8 cellular contexts compared by ENCODE assay signal in genomic region chr2:25362049-25362563, GRCh38. TPM values are rescaled to one million over a fixed set of nuclear protein-coding genes. Genes with fewer than 3 reads are reported as not detected.
DNase-seq lines count a peak whose midpoint lies in the region; ATAC-seq, FAIRE-seq and TF ChIP-seq lines count a peak whose summit lies in the region.

No MANE protein-coding gene starts in this region.

- TF ChIP-seq CTCF in activated B cell treated with CpG ODN at 0.5 μM for 24 hours (IDR thresholded peaks at IDR 0.05) (peak; percentile 42), keratinocyte (optimal IDR thresholded peaks at IDR 0.05 in 1 of 3, IDR thresholded peaks at IDR 0.05 in 1 of 3, conservative IDR thresholded peaks at IDR 0.05 in 1 of 3; ENCODE audit: extremely low read depth in 1 of 3, insufficient read depth in 2 of 3, low read length in 3 of 3) (peak; percentile 86 to 97 (median 97))

- H3K36me3 ChIP-seq in keratinocyte (ENCODE audit: control insufficient read depth in 2 of 2, extremely low read depth in 1 of 2, insufficient read depth in 2 of 2, low read length in 2 of 2), result no peaks in the 10 kb centered on the region

- peak overlapping the region in 2 of 3 experiments; percentile 20 to 58 for H3K4me3 ChIP-seq in keratinocyte (ENCODE audit: control insufficient read depth in 2 of 3, extremely low read depth in 1 of 3, insufficient read depth in 2 of 3, low read depth in 1 of 3, low read length in 3 of 3)

- ATAC-seq in GM18909 (IDR thresholded peaks at IDR 0.05; ENCODE audit: poor library complexity, unreplicated experiment) (peak; percentile 89), HG03139 (IDR thresholded peaks at IDR 0.05; ENCODE audit: unreplicated experiment) (peak; percentile 79), activated B cell treated with CpG ODN at 0.5 μM for 24 hours (ENCODE audit: low read depth) (peak; percentile 78)

- POLR2A ChIA-PET in activated B cell treated with CpG ODN at 0.5 μM for 24 hours (lab: Charles Lee), result interaction anchor here (0.7 to 6.1 kb wide), 45 partner anchors 9 to 390 kb away, joined by 3 to 206 read pairs (median 6); partner anchors contain the start of gene DNMT3A

- H3K9me3 ChIP-seq in keratinocyte (ENCODE audit: control insufficient read depth, low read depth, low read length), result no peaks in the 10 kb centered on the region

- peak; percentile 69 for FAIRE-seq in keratinocyte (lab: Jason Lieb, UNC)

- CTCF ChIA-PET in activated B cell treated with CpG ODN at 0.5 μM for 24 hours (lab: Charles Lee), result interaction anchor here (0.7 to 2.9 kb wide), 24 partner anchors 9 to 338 kb away, joined by 3 to 56 read pairs (median 4); partner anchors contain the start of gene DNMT3A

- peak overlapping the region; percentile 98 for H3K27ac Mint-ChIP-seq in activated B cell treated with CpG ODN at 0.5 μM for 24 hours

- H3K27me3 Mint-ChIP-seq in activated B cell treated with CpG ODN at 0.5 μM for 24 hours, result no peaks in the 10 kb centered on the region

- H3K9ac ChIP-seq in keratinocyte (ENCODE audit: control insufficient read depth, extremely low read depth, insufficient read depth, low read length), result peak overlapping the region; percentile 33

- H4K20me1 ChIP-seq in keratinocyte (ENCODE audit: control insufficient read depth, extremely low read depth, insufficient read depth, low read length), result no peaks in the 10 kb centered on the region

- H2AFZ ChIP-seq in keratinocyte (ENCODE audit: control insufficient read depth, low read length), result peak overlapping the region; percentile 90

- H3K4me1 ChIP-seq in keratinocyte (ENCODE audit: control insufficient read depth, extremely low read depth, insufficient read depth, low read length), result peaks cover 37% of the 10 kb centered on the region

- DNase-seq in AG08396 (ENCODE audit: low spot score) (peak; percentile 95), NCI-H2227 (lab: John Stamatoyannopoulos, UW; ENCODE audit: unreplicated experiment) (peak; percentile 95), activated B cell treated with CpG ODN at 0.5 μM for 24 hours (peak; percentile 96), keratinocyte (ENCODE audit: low read depth, low spot score) (no peak)
- peak; percentile 91 for DNase-seq in central memory CD4-positive, alpha-beta T cell
- peak; percentile 89 to 99 (median 92) for DNase-seq in stimulated activated CD4-positive, alpha-beta T cell treated with anti-CD3 and anti-CD28 coated beads, Interleukin-12 subunit alpha, Interleukin-12 subunit beta, amount 100 ng/mL, for 48 hours (ENCODE audit: low read depth in 2 of 3, low spot score in 1 of 3)

- intact Hi-C loops in activated B cell treated with CpG ODN at 0.5 μM for 24 hours (cut with micrococcal nuclease), result loop anchor here (1.0 to 2.0 kb wide), 14 partner anchors 14 to 516 kb away; partner anchors contain the start of genes ASXL2 and DTNB

- peaks cover 40% of the 10 kb centered on the region for H3K4me1 Mint-ChIP-seq in activated B cell treated with CpG ODN at 0.5 μM for 24 hours

- peak overlapping the region; percentile 89 for H3K4me3 Mint-ChIP-seq in activated B cell treated with CpG ODN at 0.5 μM for 24 hours

- dilution Hi-C loops in keratinocyte (cut with MboI; ENCODE audit: extremely low pct_ligation_motif_present, low sequenced_read_pairs), result no loop called here

- peak overlapping the region; percentile 92 for H3K4me2 ChIP-seq in keratinocyte (ENCODE audit: control insufficient read depth, extremely low read depth, insufficient read depth, low read depth, low read length)

- H3K9me1 ChIP-seq in keratinocyte (ENCODE audit: control insufficient read depth, extremely low read depth, insufficient read depth, low read length), result no peaks in the 10 kb centered on the region

- H3K27ac ChIP-seq in keratinocyte (ENCODE audit: control insufficient read depth, insufficient read depth, low read length), result peak overlapping the region; percentile 53

- peaks cover 4% of the 10 kb centered on the region for H3K36me3 Mint-ChIP-seq in activated B cell treated with CpG ODN at 0.5 μM for 24 hours (ENCODE audit: low read depth)

- H3K9me3 Mint-ChIP-seq in activated B cell treated with CpG ODN at 0.5 μM for 24 hours, result no peaks in the 10 kb centered on the region

- no peaks in the 10 kb centered on the region for H3K79me2 ChIP-seq in keratinocyte (ENCODE audit: control insufficient read depth, insufficient read depth, low read length)

- no peaks in the 10 kb centered on the region for H3K27me3 ChIP-seq in keratinocyte (ENCODE audit: control insufficient read depth, extremely low read depth, insufficient read depth, low read length)

RNA-seq across cellular contexts. Expression of gene DNMT3A, which starts 20.4 kb away (rescaled TPM):
- total RNA-seq in activated B cell treated with CpG ODN at 0.5 μM for 24 hours, result 45.0 and 49.9 TPM in 2 replicates
- 1.5 to 2.2 TPM (median 2.1 TPM) in 3 replicates for polyA plus RNA-seq in keratinocyte
- 2.2 TPM for polyA plus RNA-seq in keratinocyte (2011; ENCODE audit: low read depth)
- 0.88 and 1.7 TPM in 2 replicates for polyA plus RNA-seq in keratinocyte (2011; cell fraction: cytosol; rRNA removed)
- 5.8 and 6.7 TPM in 2 replicates for polyA plus RNA-seq in keratinocyte (2011; cell fraction: nucleus; rRNA removed)
- polyA plus RNA-seq in keratinocyte (2012; ENCODE audit: low replicate concordance), result 2.5 and 4.6 TPM in 2 replicates
- 4.8 to 16.5 TPM (median 10.5 TPM) in 3 replicates for polyA minus RNA-seq in keratinocyte
- 5.6 TPM for polyA minus RNA-seq in keratinocyte (2011; cell fraction: cytosol; rRNA and poly(A)+ RNA removed)
- polyA minus RNA-seq in keratinocyte (2011; cell fraction: nucleus; rRNA and poly(A)+ RNA removed), result 7.4 and 10.2 TPM in 2 replicates
